Comparison of ENCODE assay signal across 18 cellular contexts in the genomic region with DNA sequence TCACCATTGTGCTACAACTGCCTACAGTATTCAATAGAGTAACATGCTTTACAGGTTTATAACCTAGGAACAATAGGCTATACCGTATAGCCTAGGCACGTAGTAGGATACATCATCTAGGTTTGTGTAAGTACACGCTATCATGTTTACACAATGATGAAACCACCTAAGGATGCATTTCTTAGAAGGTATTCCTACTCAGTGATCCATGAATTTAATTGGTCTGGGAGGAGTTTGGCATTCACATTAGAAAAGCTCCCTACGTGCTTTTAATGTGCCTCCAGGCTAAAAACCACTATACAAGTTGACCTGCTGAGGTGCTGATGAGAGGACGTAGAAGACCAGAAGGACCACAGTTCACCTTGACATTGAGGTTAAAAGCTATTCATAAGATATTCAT.
DNase-seq lines count a peak whose midpoint lies in the region; ATAC-seq, FAIRE-seq and TF ChIP-seq lines count a peak whose summit lies in the region.
"Had no signal": no experiment of that assay in that cellular context is flagged by ENCODE, and none has a peak within 500 bp of the region (broad histone marks: within the 10 kb centered on the region; RNA-seq: fewer than 3 reads in every experiment).

No MANE protein-coding gene starts in this region.

- TF ChIP-seq POLR2A in uterus (IDR thresholded peaks at IDR 0.05): no peak

- H3K4me3 ChIP-seq in bronchial epithelial cell (ENCODE audit: low read depth, low read length): no peak overlapping the region
- H3K4me3 ChIP-seq in uterus: no peak overlapping the region
- H3K4me3 ChIP-seq: A549, K562, SJCRH30 had no signal

- TF ChIP-seq CTCF in bronchial epithelial cell (IDR thresholded peaks at IDR 0.05; ENCODE audit: insufficient read depth, low read length, severe bottlenecking) (no peak), uterus (IDR thresholded peaks at IDR 0.05) (no peak)

- no peaks in the 10 kb centered on the region for H3K9me3 ChIP-seq in uterus
- H3K9me3 ChIP-seq: A549, Caco-2, SJCRH30 had no signal

- DNase-seq in NCI-H2081 (lab: John Stamatoyannopoulos, UW) (peak; percentile 50 to 80), NCI-H2081 treated with DMSO at 0.1 percent for 48 hours (lab: John Stamatoyannopoulos, UW) (no peak), NCI-H345 (lab: John Stamatoyannopoulos, UW) (peak; percentile 92), bronchial epithelial cell (ENCODE audit: low read depth) (peak; percentile 66), renal cortical epithelial cell (ENCODE audit: low read depth) (peak; percentile 92), uterus (no peak), left ventricle myocardium superior (no peak)
- DNase-seq: Caco-2, DND-41, GF-D8, HFFc6, NCI-H1092, NCI-H2029, NCI-H446, SJCRH30 had no signal

- no peaks in the 10 kb centered on the region for H3K4me1 ChIP-seq in uterus
- H3K4me1 ChIP-seq: A549, Caco-2, SJCRH30 had no signal

- H3K27me3 ChIP-seq in bronchial epithelial cell (ENCODE audit: control insufficient read depth, insufficient read depth, low read length): no peaks in the 10 kb centered on the region
- H3K27me3 ChIP-seq in uterus: no peaks in the 10 kb centered on the region

- ATAC-seq in left ventricle myocardium superior: no peak
- ATAC-seq: A549, K562 had no signal

- no peak overlapping the region for H3K27ac ChIP-seq in uterus
- H3K27ac ChIP-seq: A549, HL-60, SJCRH30 had no signal

- H3K36me3 ChIP-seq in bronchial epithelial cell (ENCODE audit: control insufficient read depth, insufficient read depth, low read length) (no peaks in the 10 kb centered on the region), uterus (no peaks in the 10 kb centered on the region)
- H3K36me3 ChIP-seq: SJCRH30 had no signal

- no peak for FAIRE-seq in bronchial epithelial cell (lab: Jason Lieb, UNC)
- FAIRE-seq: A549, K562 had no signal

- intact Hi-C loops in uterus (cut with DNase I; ENCODE audit: low total_unique reads): no loop called here
- intact Hi-C loops in left ventricle myocardium superior (cut with micrococcal nuclease): no loop called here

Comparison
In these comparisons a context has a peak if more than half of its experiments do, and no peak if none do; other contexts are left out.
1. DNase-seq: peak in NCI-H2081 (2 of 2), NCI-H345 (single experiment), bronchial epithelial cell (single experiment) and renal cortical epithelial cell (single experiment); none in NCI-H2081 treated with DMSO at 0.1 percent for 48 hours (single experiment), uterus (0 of 2) and left ventricle myocardium superior (single experiment).